In the genomic region with DNA sequence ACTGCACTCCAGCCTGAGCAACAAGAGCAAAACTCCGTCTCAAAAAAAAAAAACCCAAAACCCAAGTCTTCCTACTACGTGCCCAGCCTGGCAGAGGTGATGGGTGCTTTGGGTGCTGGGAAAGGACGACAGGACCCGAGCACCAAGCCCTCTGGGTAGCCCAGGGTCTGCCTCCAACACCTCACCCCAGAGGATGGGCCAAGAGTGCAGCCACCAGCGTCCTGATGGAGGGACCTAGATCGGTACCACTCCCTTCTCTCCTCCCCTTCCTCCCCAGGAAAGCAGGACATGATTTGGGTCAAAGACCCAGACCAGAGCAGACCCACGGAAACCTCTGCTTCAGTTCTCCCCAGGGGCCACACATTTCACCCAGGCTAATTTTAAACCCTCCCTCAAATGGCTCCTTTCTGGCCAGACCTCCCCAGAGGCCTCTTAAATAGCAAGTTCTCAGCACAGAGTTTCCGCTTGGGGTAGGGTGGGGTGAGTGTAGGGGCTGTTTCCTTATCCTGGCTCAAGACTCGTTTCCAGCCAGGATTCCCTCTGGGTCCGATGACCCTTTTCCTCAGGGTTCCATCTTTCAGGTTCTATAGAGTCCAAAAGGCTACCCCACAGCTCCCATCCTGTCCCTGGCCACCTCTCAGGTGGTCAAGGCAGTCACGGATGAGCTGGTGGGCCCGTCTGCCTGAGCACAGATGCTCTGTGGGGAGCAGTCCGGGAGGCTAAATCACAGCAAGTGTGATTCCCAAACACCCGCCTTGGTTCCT, we compare ENCODE assay signal across 13 cellular contexts. TPM values are rescaled to one million over a fixed set of nuclear protein-coding genes. Genes with fewer than 3 reads are reported as not detected.
A peak's percentile ranks its signal among the peaks of the same experiment; 100 is the strongest.
DNase-seq lines count a peak whose midpoint lies in the region; ATAC-seq and TF ChIP-seq lines count a peak whose summit lies in the region.
"Had no signal": no experiment of that assay in that cellular context is flagged by ENCODE, and none has a peak within 500 bp of the region (broad histone marks: within the 10 kb centered on the region; RNA-seq: fewer than 3 reads in every experiment).

No MANE protein-coding gene starts in this region.

- H3K27me3 Mint-ChIP-seq in T-helper 17 cell: peaks cover 12% of the 10 kb centered on the region

- TF ChIP-seq POLR2A in sigmoid colon (IDR thresholded peaks at IDR 0.05): no peak

- TF ChIP-seq EP300 in sigmoid colon (IDR thresholded peaks at IDR 0.05): no peak

- peaks cover 0 to 4% (median 0%) of the 10 kb centered on the region in 4 donors for H3K36me3 ChIP-seq in sigmoid colon

- H3K9me3 ChIP-seq in T-helper 17 cell (ENCODE audit: control insufficient read depth, low read length, poor library complexity, severe bottlenecking) (no peaks in the 10 kb centered on the region), sigmoid colon (no peaks in the 10 kb centered on the region)

- no peaks in the 10 kb centered on the region for H3K36me3 Mint-ChIP-seq in T-helper 17 cell (ENCODE audit: low read depth)
- H3K36me3 Mint-ChIP-seq: CD8-positive, alpha-beta T cell had no signal

- 69 to 76% methylated on average over 14 of the region's 14 CpGs for WGBS in sigmoid colon, 2 donors

- TF ChIP-seq CTCF in sigmoid colon (IDR thresholded peaks at IDR 0.05): no peak

- H3K4me3 Mint-ChIP-seq in T-helper 17 cell: no peak overlapping the region
- H3K4me3 Mint-ChIP-seq: activated T-cell treated with anti-CD3 and anti-CD28 coated beads, Interleukin-2, amount 50 U/mL, for 72 hours; CD8-positive, alpha-beta T cell had no signal

- H3K27ac ChIP-seq in sigmoid colon: peak overlapping the region; percentile 58 to 90 (median 78)
- H3K27ac ChIP-seq: KMS-11, VCaP had no signal

- intact Hi-C loops in sigmoid colon (cut with DNase I): no loop called here

- no peak overlapping the region for H3K27ac Mint-ChIP-seq in T-helper 17 cell
- H3K27ac Mint-ChIP-seq: activated T-cell treated with anti-CD3 and anti-CD28 coated beads, Interleukin-2, amount 50 U/mL, for 72 hours; CD8-positive, alpha-beta T cell had no signal

- H3K27me3 ChIP-seq in sigmoid colon: no peaks in the 10 kb centered on the region

- H3K4me3 ChIP-seq in sigmoid colon: no peak overlapping the region

- peaks cover 0 to 90% (median 78%) of the 10 kb centered on the region in 4 donors for H3K4me1 ChIP-seq in sigmoid colon

- DNase-seq in T-helper 17 cell (no peak), sigmoid colon (no peak), cortex of kidney (lab: John Stamatoyannopoulos, UW) (no peak)
- DNase-seq in activated CD4-positive, alpha-beta T cell treated with anti-CD3 and anti-CD28 coated beads for 1 hour: no peak
- DNase-seq: activated T-cell treated with anti-CD3 and anti-CD28 coated beads, Interleukin-2, amount 50 U/mL, for 72 hours; CD8-positive, alpha-beta T cell; RPMI8226 had no signal

- ATAC-seq in GM18870 (IDR thresholded peaks at IDR 0.05; ENCODE audit: unreplicated experiment) (peak; percentile 43), HG02642 (IDR thresholded peaks at IDR 0.05; ENCODE audit: poor library complexity, unreplicated experiment) (peak; percentile 55), T-helper 17 cell (peak; percentile 25), GM21390 (IDR thresholded peaks at IDR 0.05; ENCODE audit: unreplicated experiment) (no peak), HG02840 (IDR thresholded peaks at IDR 0.05; ENCODE audit: low FRiP score, unreplicated experiment) (no peak)
- ATAC-seq: activated T-cell treated with anti-CD3 and anti-CD28 coated beads, Interleukin-2, amount 50 U/mL, for 72 hours; CD8-positive, alpha-beta T cell had no signal

- peaks cover 2% of the 10 kb centered on the region for H3K4me1 Mint-ChIP-seq in T-helper 17 cell

RNA-seq across cellular contexts. Expression of a gene that starts 20.5 kb away (rescaled TPM):
- 1 to 10 TPM in 1 of 2 donors, under 1 TPM in 1; 0.52 to 1.1 TPM for total RNA-seq in T-helper 17 cell
- total RNA-seq in sigmoid colon: 10 to 100 TPM; 22.1 to 58.2 (median 23.6) TPM
- polyA plus RNA-seq in sigmoid colon: 1 to 10 TPM in 2 of 3 donors, under 1 TPM in 1; 0.69 to 7.3 (median 4.8) TPM
- total RNA-seq: CD8-positive, alpha-beta T cell had no signal

Comparison
In these comparisons a context has a peak if more than half of its experiments do, and no peak if none do; other contexts are left out.
1. ATAC-seq: peak in GM18870 (single experiment), HG02642 (single experiment) and T-helper 17 cell (single experiment); none in GM21390 (single experiment) and HG02840 (single experiment).
2. RNA of a gene that starts 20.5 kb away (total RNA-seq): 22.1 to 58.2 TPM in sigmoid colon; 0.52 to 1.1 TPM in T-helper 17 cell; every median in the first group is over 10 times any median in the second.